ENCODE assay signal across 25 cellular contexts in genomic region chr6:167588920-167589614, GRCh38.
A peak's percentile ranks its signal among the peaks of the same experiment; 100 is the strongest.
DNase-seq lines count a peak whose midpoint lies in the region; ATAC-seq, FAIRE-seq and TF ChIP-seq lines count a peak whose summit lies in the region.
"Had no signal": no experiment of that assay in that cellular context is flagged by ENCODE, and none has a peak within 500 bp of the region (broad histone marks: within the 10 kb centered on the region; RNA-seq: fewer than 3 reads in every experiment).

No MANE protein-coding gene starts in this region.

- no peaks in the 10 kb centered on the region for H3K36me3 Mint-ChIP-seq in activated CD4-positive, alpha-beta memory T cell treated with anti-CD3 and anti-CD28 coated beads, Interleukin-2, amount 10 ng/mL, durations not matched to agents 7 days and 5 days (ENCODE audit: low read depth)
- no peaks in the 10 kb centered on the region for H3K36me3 Mint-ChIP-seq in activated CD4-positive, alpha-beta memory T cell treated with anti-CD3 and anti-CD28 coated beads for 36 hours
- H3K36me3 Mint-ChIP-seq in stimulated activated effector memory CD8-positive, alpha-beta T cell treated with anti-CD3 and anti-CD28 coated beads, Interleukin-12 subunit alpha, Interleukin-12 subunit beta, amount 100 ng/mL, for 72 hours: no peaks in the 10 kb centered on the region

- peaks cover 12% of the 10 kb centered on the region for H3K9me3 Mint-ChIP-seq in activated CD4-positive, alpha-beta memory T cell treated with anti-CD3 and anti-CD28 coated beads, Interleukin-2, amount 10 ng/mL, durations not matched to agents 7 days and 5 days
- peaks cover 5% of the 10 kb centered on the region for H3K9me3 Mint-ChIP-seq in activated CD4-positive, alpha-beta memory T cell treated with anti-CD3 and anti-CD28 coated beads for 36 hours
- H3K9me3 Mint-ChIP-seq in stimulated activated effector memory CD8-positive, alpha-beta T cell treated with anti-CD3 and anti-CD28 coated beads, Interleukin-12 subunit alpha, Interleukin-12 subunit beta, amount 100 ng/mL, for 72 hours: peaks cover 9% of the 10 kb centered on the region

- DNase-seq in activated CD4-positive, alpha-beta memory T cell treated with anti-CD3 and anti-CD28 coated beads, Interleukin-2, amount 10 ng/mL, durations not matched to agents 7 days and 5 days: peak; percentile 15
- no peak for DNase-seq in activated CD4-positive, alpha-beta memory T cell treated with anti-CD3 and anti-CD28 coated beads for 36 hours
- DNase-seq in endothelial cell of umbilical vein (ENCODE audit: low read depth, low spot score): no peak
- no peak for DNase-seq in omental fat pad (ENCODE audit: low spot score)
- no peak for DNase-seq in upper lobe of right lung
- no peak for DNase-seq in stimulated activated effector memory CD8-positive, alpha-beta T cell treated with anti-CD3 and anti-CD28 coated beads, Interleukin-12 subunit alpha, Interleukin-12 subunit beta, amount 100 ng/mL, for 72 hours (ENCODE audit: low spot score in 2 of 2)
- DNase-seq in hippocampal formation (lab: John Stamatoyannopoulos, UW): no peak
- DNase-seq: activated CD4-positive, alpha-beta T cell treated with anti-CD3 and anti-CD28 coated beads for 1 hour; activated gamma-delta T cell; activated T-cell treated with anti-CD3 and anti-CD28 coated beads, Interleukin-2, amount 50 U/mL, for 1 hour; CD4-positive, alpha-beta T cell; KG1; kidney glomerular epithelial cell; mesenchymal stem cell; MM.1S; NCI-H1417; NCI-H345; NCI-H82; occipital lobe; T-helper 17 cell had no signal

- dilution Hi-C loops in endothelial cell of umbilical vein (cut with MboI; ENCODE audit: extremely low pct_ligation_motif_present, low sequenced_read_pairs): no loop called here

- H3K27ac ChIP-seq in endothelial cell of umbilical vein (ENCODE audit: insufficient read depth, low read depth, low read length) (peak overlapping the region; percentile 3), upper lobe of right lung (no peak overlapping the region)
- H3K27ac ChIP-seq: 22Rv1, RWPE1 had no signal

- peaks cover 16% of the 10 kb centered on the region for H3K27me3 Mint-ChIP-seq in activated CD4-positive, alpha-beta memory T cell treated with anti-CD3 and anti-CD28 coated beads, Interleukin-2, amount 10 ng/mL, durations not matched to agents 7 days and 5 days
- peaks cover 13% of the 10 kb centered on the region for H3K27me3 Mint-ChIP-seq in activated CD4-positive, alpha-beta memory T cell treated with anti-CD3 and anti-CD28 coated beads for 36 hours

- intact Hi-C loops in activated CD4-positive, alpha-beta memory T cell treated with anti-CD3 and anti-CD28 coated beads for 36 hours (cut with micrococcal nuclease): no loop called here
- intact Hi-C loops in endothelial cell of umbilical vein (cut with micrococcal nuclease): no loop called here
- intact Hi-C loops in upper lobe of right lung (cut with DNase I): no loop called here

- H3K4me1 Mint-ChIP-seq in activated CD4-positive, alpha-beta memory T cell treated with anti-CD3 and anti-CD28 coated beads, Interleukin-2, amount 10 ng/mL, durations not matched to agents 7 days and 5 days: no peaks in the 10 kb centered on the region
- H3K4me1 Mint-ChIP-seq in activated CD4-positive, alpha-beta memory T cell treated with anti-CD3 and anti-CD28 coated beads for 36 hours (ENCODE audit: low read depth): no peaks in the 10 kb centered on the region
- H3K4me1 Mint-ChIP-seq in stimulated activated effector memory CD8-positive, alpha-beta T cell treated with anti-CD3 and anti-CD28 coated beads, Interleukin-12 subunit alpha, Interleukin-12 subunit beta, amount 100 ng/mL, for 72 hours: no peaks in the 10 kb centered on the region
- H3K4me1 Mint-ChIP-seq: T-helper 17 cell had no signal

- no peak overlapping the region for H2AFZ ChIP-seq in endothelial cell of umbilical vein (ENCODE audit: low read depth, low read length)

- H3K79me2 ChIP-seq in endothelial cell of umbilical vein (ENCODE audit: control insufficient read depth, insufficient read depth, low read length): no peaks in the 10 kb centered on the region

- H3K9me1 ChIP-seq in endothelial cell of umbilical vein (replicated peaks; ENCODE audit: control insufficient read depth, extremely low read depth, insufficient read depth, low read length): no peaks in the 10 kb centered on the region

- no peak overlapping the region for H3K9ac ChIP-seq in endothelial cell of umbilical vein (replicated peaks; ENCODE audit: extremely low read depth, insufficient read depth, low read length)

- H3K4me3 ChIP-seq in endothelial cell of umbilical vein (replicated peaks in 1 of 3; ENCODE audit: insufficient read depth in 1 of 3, low read depth in 1 of 3, low read length in 3 of 3) (no peak overlapping the region), upper lobe of right lung (no peak overlapping the region)

- H3K4me2 ChIP-seq in endothelial cell of umbilical vein (ENCODE audit: insufficient read depth, low read length): no peak overlapping the region

- no peaks in the 10 kb centered on the region for H3K27me3 ChIP-seq in endothelial cell of umbilical vein (ENCODE audit: control insufficient read depth in 2 of 2, insufficient read depth in 2 of 2, low read length in 2 of 2)
- H3K27me3 ChIP-seq in upper lobe of right lung: no peaks in the 10 kb centered on the region

- H3K4me1 ChIP-seq in endothelial cell of umbilical vein (ENCODE audit: control insufficient read depth, extremely low read depth, insufficient read depth, low read length) (peaks cover 5% of the 10 kb centered on the region), upper lobe of right lung (no peaks in the 10 kb centered on the region)

- no peak overlapping the region for H3K4me3 Mint-ChIP-seq in activated CD4-positive, alpha-beta memory T cell treated with anti-CD3 and anti-CD28 coated beads, Interleukin-2, amount 10 ng/mL, durations not matched to agents 7 days and 5 days
- no peak overlapping the region for H3K4me3 Mint-ChIP-seq in activated CD4-positive, alpha-beta memory T cell treated with anti-CD3 and anti-CD28 coated beads for 36 hours
- H3K4me3 Mint-ChIP-seq in stimulated activated effector memory CD8-positive, alpha-beta T cell treated with anti-CD3 and anti-CD28 coated beads, Interleukin-12 subunit alpha, Interleukin-12 subunit beta, amount 100 ng/mL, for 72 hours: no peak overlapping the region
- H3K4me3 Mint-ChIP-seq: CD4-positive, alpha-beta T cell; T-helper 17 cell had no signal

- no peak overlapping the region for H3K27ac Mint-ChIP-seq in activated CD4-positive, alpha-beta memory T cell treated with anti-CD3 and anti-CD28 coated beads, Interleukin-2, amount 10 ng/mL, durations not matched to agents 7 days and 5 days
- H3K27ac Mint-ChIP-seq in activated CD4-positive, alpha-beta memory T cell treated with anti-CD3 and anti-CD28 coated beads for 36 hours: no peak overlapping the region
- H3K27ac Mint-ChIP-seq in stimulated activated effector memory CD8-positive, alpha-beta T cell treated with anti-CD3 and anti-CD28 coated beads, Interleukin-12 subunit alpha, Interleukin-12 subunit beta, amount 100 ng/mL, for 72 hours: no peak overlapping the region
- H3K27ac Mint-ChIP-seq: CD4-positive, alpha-beta T cell; T-helper 17 cell had no signal

- TF ChIP-seq POLR2A in endothelial cell of umbilical vein (IDR thresholded peaks at IDR 0.05; ENCODE audit: low read depth, low read length): no peak

- TF ChIP-seq CTCF in endothelial cell of umbilical vein (IDR thresholded peaks at IDR 0.05; ENCODE audit: extremely low read depth in 1 of 2, insufficient read depth in 1 of 2, low read depth in 1 of 2, low read length in 2 of 2): no peak
- no peak for TF ChIP-seq CTCF in omental fat pad (IDR thresholded peaks at IDR 0.05)
- TF ChIP-seq CTCF in upper lobe of right lung (IDR thresholded peaks at IDR 0.05): no peak

- FAIRE-seq in endothelial cell of umbilical vein (lab: Jason Lieb, UNC): no peak

- no peaks in the 10 kb centered on the region for H4K20me1 ChIP-seq in endothelial cell of umbilical vein (replicated peaks; ENCODE audit: control insufficient read depth, extremely low read depth, insufficient read depth, low read length)

- no TSS peak for BruUV-seq in endothelial cell of umbilical vein (replicated peaks; lab: Mats Ljungman, UMichigan)

- POLR2A ChIA-PET in activated CD4-positive, alpha-beta memory T cell treated with anti-CD3 and anti-CD28 coated beads, Interleukin-2, amount 10 ng/mL, durations not matched to agents 7 days and 5 days (lab: Charles Lee): no interaction called here
- POLR2A ChIA-PET in activated CD4-positive, alpha-beta memory T cell treated with anti-CD3 and anti-CD28 coated beads for 36 hours (lab: Charles Lee): no interaction called here
- POLR2A ChIA-PET in endothelial cell of umbilical vein (lab: Charles Lee): no interaction called here

- H3K9me3 ChIP-seq in endothelial cell of umbilical vein (replicated peaks; ENCODE audit: control insufficient read depth, insufficient read depth, low read length) (no peaks in the 10 kb centered on the region), upper lobe of right lung (no peaks in the 10 kb centered on the region)

- H3K36me3 ChIP-seq in endothelial cell of umbilical vein (ENCODE audit: control insufficient read depth in 2 of 2, extremely low read depth in 1 of 2, insufficient read depth in 2 of 2, low read length in 2 of 2) (no peaks in the 10 kb centered on the region), upper lobe of right lung (no peaks in the 10 kb centered on the region)

- ATAC-seq in omental fat pad (ENCODE audit: low FRiP score) (peak; percentile 23), upper lobe of right lung (peak; percentile 32), esophagus mucosa (no peak)
- ATAC-seq in stimulated activated effector memory CD8-positive, alpha-beta T cell treated with anti-CD3 and anti-CD28 coated beads, Interleukin-12 subunit alpha, Interleukin-12 subunit beta, amount 100 ng/mL, for 72 hours: no peak
- ATAC-seq: HCT116, SK-N-SH treated with all-trans-retinoic acid at 6 μM for 48 hours, T-helper 17 cell had no signal

- CTCF ChIA-PET in activated CD4-positive, alpha-beta memory T cell treated with anti-CD3 and anti-CD28 coated beads, Interleukin-2, amount 10 ng/mL, durations not matched to agents 7 days and 5 days (lab: Charles Lee): no interaction called here
- CTCF ChIA-PET in activated CD4-positive, alpha-beta memory T cell treated with anti-CD3 and anti-CD28 coated beads for 36 hours (lab: Charles Lee): no interaction called here
- CTCF ChIA-PET in endothelial cell of umbilical vein (lab: Charles Lee): interaction anchor here (0.8 to 0.9 kb wide), 2 partner anchors 11 to 60 kb away, joined by 4 to 5 read pairs; no protein-coding TSS in a partner anchor

TF ChIP-seq in endothelial cell of umbilical vein, 7 proteins besides CTCF, POLR2A, EP300 and RAD21 (continues in another document):
- no peak for TF ChIP-seq JUN (IDR thresholded peaks at IDR 0.05; ENCODE audit: borderline replicate concordance, insufficient read depth, insufficient read length, low read depth)
- no peak for TF ChIP-seq EZH2 (IDR thresholded peaks at IDR 0.05; ENCODE audit: borderline replicate concordance, low read depth, low read length, severe bottlenecking)
- no peak for TF ChIP-seq MYC (IDR thresholded peaks at IDR 0.05; ENCODE audit: low read depth, low read length)
- TF ChIP-seq, protein P1, sequence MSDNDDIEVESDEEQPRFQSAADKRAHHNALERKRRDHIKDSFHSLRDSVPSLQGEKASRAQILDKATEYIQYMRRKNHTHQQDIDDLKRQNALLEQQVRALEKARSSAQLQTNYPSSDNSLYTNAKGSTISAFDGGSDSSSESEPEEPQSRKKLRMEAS (IDR thresholded peaks at IDR 0.05; ENCODE audit: insufficient read depth, insufficient read length): no peak

Comparison
In these comparisons a context has a peak if more than half of its experiments do, and no peak if none do; other contexts are left out.
1. ATAC-seq: peak in omental fat pad (single experiment) and upper lobe of right lung (single experiment); none in esophagus mucosa (single experiment) and stimulated activated effector memory CD8-positive, alpha-beta T cell treated with anti-CD3 and anti-CD28 coated beads, Interleukin-12 subunit alpha, Interleukin-12 subunit beta, amount 100 ng/mL, for 72 hours (single experiment).